In the genomic region with DNA sequence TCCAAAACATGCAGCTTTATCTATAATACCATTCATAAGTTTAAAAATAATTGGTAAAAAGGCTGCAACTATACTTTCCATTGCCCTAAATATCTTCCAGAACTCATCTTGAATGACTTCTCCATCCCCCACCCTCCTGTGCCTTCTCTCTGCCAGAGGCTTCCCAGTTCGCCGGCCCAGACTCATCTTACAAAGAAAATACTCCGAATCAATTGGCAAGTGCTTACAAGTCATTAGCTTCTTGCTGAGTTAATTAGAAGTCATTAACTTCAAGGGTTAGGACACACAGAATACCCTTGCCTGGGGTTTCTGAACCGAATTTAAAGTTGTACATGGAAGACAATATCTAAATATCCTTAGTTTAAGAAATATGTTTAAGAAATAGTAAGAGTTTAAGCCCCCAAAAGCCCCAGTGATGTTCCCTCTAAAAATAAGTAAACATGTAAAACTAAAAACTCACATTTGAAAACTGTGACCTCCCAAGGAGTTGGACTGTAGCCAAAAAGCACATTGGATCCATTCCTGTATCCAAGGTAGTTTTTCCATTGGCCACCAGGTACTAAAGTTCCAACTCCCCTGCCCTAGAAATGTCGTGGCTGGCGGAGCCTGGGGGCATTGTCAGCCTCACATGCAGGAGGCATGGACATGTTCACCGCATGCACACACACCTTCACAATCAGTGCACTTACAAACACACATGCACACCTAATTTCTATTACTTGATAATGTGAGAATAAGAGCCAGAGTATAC, we compare ENCODE assay signal across 15 cellular contexts.
"Had no signal": no experiment of that assay in that cellular context is flagged by ENCODE, and none has a peak within 500 bp of the region (broad histone marks: within the 10 kb centered on the region; RNA-seq: fewer than 3 reads in every experiment).

No MANE protein-coding gene starts in this region.

- H3K4me3 ChIP-seq: spleen, transverse colon had no signal

- ATAC-seq: activated CD8-positive, alpha-beta T cell treated with anti-CD3 and anti-CD28 coated beads for 36 hours; activated T-cell treated with anti-CD3 and anti-CD28 coated beads, Interleukin-2, amount 50 U/mL, for 72 hours; left lobe of liver; sciatic nerve had no signal

- H3K27me3 ChIP-seq: spleen, transverse colon had no signal

- H3K9me3 ChIP-seq: transverse colon had no signal

- DNase-seq: activated CD4-positive, alpha-beta T cell treated with anti-CD3 and anti-CD28 coated beads for 4 hours; activated CD8-positive, alpha-beta memory T cell treated with anti-CD3 and anti-CD28 coated beads, Interleukin-2, amount 50 U/mL, for 4 hours; activated CD8-positive, alpha-beta T cell treated with anti-CD3 and anti-CD28 coated beads for 36 hours; activated naive CD8-positive, alpha-beta T cell treated with anti-CD3 and anti-CD28 coated beads, Interleukin-2, amount 10 ng/mL, durations not matched to agents 7 days and 5 days; activated T-cell treated with anti-CD3 and anti-CD28 coated beads, Interleukin-2, amount 50 U/mL, for 72 hours; anterior cingulate cortex; hippocampal formation; spleen; stimulated activated CD4-positive, alpha-beta T cell treated with anti-CD3 and anti-CD28 coated beads, Interleukin-2, amount 100 ng/mL, for 24 hours; stimulated activated naive CD4-positive, alpha-beta T cell; substantia nigra; transverse colon; WERI-Rb-1 had no signal

- H3K36me3 ChIP-seq: spleen, transverse colon, WERI-Rb-1 had no signal

- H3K4me1 ChIP-seq: spleen, transverse colon had no signal

- H3K27ac ChIP-seq: spleen, transverse colon, WERI-Rb-1 had no signal
